2 cellular contexts compared by ENCODE assay signal in genomic region chr15:84960391-84961113, GRCh38.
TF ChIP-seq lines count a peak whose summit lies in the region.

No MANE protein-coding gene starts in this region.

TF ChIP-seq in HepG2, 621 proteins besides CTCF, POLR2A, EP300 and RAD21:
- no peak for TF ChIP-seq DMAP1 (CRISPR knock-in tag; IDR thresholded peaks at IDR 0.05)
- no peak for TF ChIP-seq ZFP36L1 (CRISPR knock-in tag; IDR thresholded peaks at IDR 0.05)
- TF ChIP-seq STAT5B (CRISPR knock-in tag; IDR thresholded peaks at IDR 0.05): no peak
- TF ChIP-seq HMGXB3 (CRISPR knock-in tag; IDR thresholded peaks at IDR 0.05; ENCODE audit: borderline replicate concordance): no peak
- no peak for TF ChIP-seq ZNF761 (CRISPR knock-in tag; conservative IDR thresholded peaks at IDR 0.05)
- TF ChIP-seq ZNF569 (CRISPR knock-in tag; IDR thresholded peaks at IDR 0.05; ENCODE audit: borderline replicate concordance): no peak
- no peak for TF ChIP-seq GMEB1 (CRISPR knock-in tag; IDR thresholded peaks at IDR 0.05; ENCODE audit: borderline replicate concordance)
- TF ChIP-seq AKAP8 (CRISPR knock-in tag; IDR thresholded peaks at IDR 0.05): no peak
- TF ChIP-seq CHD2 (IDR thresholded peaks at IDR 0.05; ENCODE audit: low read depth, low read length): no peak
- no peak for TF ChIP-seq MLX (CRISPR knock-in tag; IDR thresholded peaks at IDR 0.05)
- TF ChIP-seq FOXO4 (CRISPR knock-in tag; conservative IDR thresholded peaks at IDR 0.05): no peak
- no peak for TF ChIP-seq ZNF180 (CRISPR knock-in tag; IDR thresholded peaks at IDR 0.05; ENCODE audit: borderline replicate concordance, low read depth)
- no peak for TF ChIP-seq MED8 (CRISPR knock-in tag; IDR thresholded peaks at IDR 0.05; ENCODE audit: insufficient replicate concordance)
- no peak for TF ChIP-seq ZNF512B (CRISPR knock-in tag; IDR thresholded peaks at IDR 0.05; ENCODE audit: borderline replicate concordance)
TF ChIP-seq in HepG2: peak in this region for 0.

TF ChIP-seq in WTC11, 78 proteins besides CTCF, POLR2A, EP300 and RAD21:
- TF ChIP-seq EMX1 (CRISPR knock-in tag; IDR thresholded peaks at IDR 0.05): no peak
- TF ChIP-seq ZNF532 (CRISPR knock-in tag; IDR thresholded peaks at IDR 0.05; ENCODE audit: borderline replicate concordance): no peak
- no peak for TF ChIP-seq RORB (CRISPR knock-in tag; IDR thresholded peaks at IDR 0.05)
- TF ChIP-seq NFE2L1 (CRISPR knock-in tag; IDR thresholded peaks at IDR 0.05): no peak
- TF ChIP-seq FOXP4 (CRISPR knock-in tag; IDR thresholded peaks at IDR 0.05): no peak; the same call in 1 of the 2 replicates
- TF ChIP-seq RELA (CRISPR knock-in tag; IDR thresholded peaks at IDR 0.05; ENCODE audit: borderline replicate concordance): no peak
- TF ChIP-seq ZNF396 (CRISPR knock-in tag; IDR thresholded peaks at IDR 0.05; ENCODE audit: borderline replicate concordance): no peak
- no peak for TF ChIP-seq GRHL2 (CRISPR knock-in tag; IDR thresholded peaks at IDR 0.05; ENCODE audit: insufficient replicate concordance, severe bottlenecking)
- no peak for TF ChIP-seq IRF2 (CRISPR knock-in tag; IDR thresholded peaks at IDR 0.05; ENCODE audit: borderline replicate concordance, low read depth)
- peak; percentile 81; the same call in 1 of the 2 replicates for TF ChIP-seq ZNF121 (CRISPR knock-in tag; IDR thresholded peaks at IDR 0.05)
- TF ChIP-seq ZNF263 (CRISPR knock-in tag; IDR thresholded peaks at IDR 0.05; ENCODE audit: low read depth): no peak
- TF ChIP-seq FOXK1 (CRISPR knock-in tag; IDR thresholded peaks at IDR 0.05): no peak
- no peak for TF ChIP-seq CREB1 (CRISPR knock-in tag; IDR thresholded peaks at IDR 0.05)
- no peak for TF ChIP-seq ZNF232 (CRISPR knock-in tag; IDR thresholded peaks at IDR 0.05)
- TF ChIP-seq PRRX2 (CRISPR knock-in tag; IDR thresholded peaks at IDR 0.05): 0 out of 2 replicates have a peak, but pooled peaks have one; percentile 14
- TF ChIP-seq PREB (CRISPR knock-in tag; IDR thresholded peaks at IDR 0.05; ENCODE audit: borderline replicate concordance): no peak
- TF ChIP-seq ZNF671 (CRISPR knock-in tag; IDR thresholded peaks at IDR 0.05): no peak
- TF ChIP-seq HMGA2 (CRISPR knock-in tag; IDR thresholded peaks at IDR 0.05): no peak
- no peak for TF ChIP-seq OVOL2 (CRISPR knock-in tag; IDR thresholded peaks at IDR 0.05; ENCODE audit: borderline replicate concordance)
- no peak for TF ChIP-seq NR2C2 (CRISPR knock-in tag; IDR thresholded peaks at IDR 0.05)
- no peak for TF ChIP-seq CREM (CRISPR knock-in tag; IDR thresholded peaks at IDR 0.05)
- peak; percentile 60; the same call in 1 of the 2 replicates for TF ChIP-seq PRDM15 (CRISPR knock-in tag; IDR thresholded peaks at IDR 0.05)
- TF ChIP-seq MXD4 (CRISPR knock-in tag; IDR thresholded peaks at IDR 0.05; ENCODE audit: borderline replicate concordance): no peak
- TF ChIP-seq E2F5 (CRISPR knock-in tag; IDR thresholded peaks at IDR 0.05): no peak
- no peak for TF ChIP-seq ZNF138 (CRISPR knock-in tag; conservative IDR thresholded peaks at IDR 0.05)
